Comparison of ENCODE assay signal across 19 cellular contexts in genomic region chr2:241225545-241225944, GRCh38.
"Had no signal": no experiment of that assay in that cellular context is flagged by ENCODE, and none has a peak within 500 bp of the region (broad histone marks: within the 10 kb centered on the region; RNA-seq: fewer than 3 reads in every experiment).

No MANE protein-coding gene starts in this region.

- H3K9me3 Mint-ChIP-seq: activated T-helper 17 cell treated with anti-CD3 and anti-CD28 coated beads, Interleukin-2, amount 50 U/mL, for 72 hours; stimulated activated naive CD8-positive, alpha-beta T cell treated with anti-CD3 and anti-CD28 coated beads, Interleukin-15, Interleukin-2, amounts not matched to agents 100 ng/mL and 50 ng/mL, for 24 hours had no signal

- H3K27ac Mint-ChIP-seq: stimulated activated naive CD8-positive, alpha-beta T cell treated with anti-CD3 and anti-CD28 coated beads, Interleukin-15, Interleukin-2, amounts not matched to agents 100 ng/mL and 50 ng/mL, for 24 hours had no signal

- ATAC-seq: activated T-helper 17 cell treated with anti-CD3 and anti-CD28 coated beads, Interleukin-2, amount 50 U/mL, for 72 hours; esophagus mucosa; naive thymus-derived CD4-positive, alpha-beta T cell had no signal

- H3K27me3 ChIP-seq: hepatocyte, neutrophil, testis had no signal

- DNase-seq: activated CD4-positive, alpha-beta T cell treated with anti-CD3 and anti-CD28 coated beads, Interleukin-2, amount 50 U/mL, for 48 hours; activated naive CD4-positive, alpha-beta T cell treated with Interleukin-2 at 50 U/mL for 16 hours; islet precursor cell; naive thymus-derived CD4-positive, alpha-beta T cell; SK-N-SH; small intestine; stimulated activated CD4-positive, alpha-beta T cell treated with anti-CD3 and anti-CD28 coated beads, Interleukin-4, amount 100 ng/mL, for 4 hours; stimulated activated CD8-positive, alpha-beta memory T cell treated with anti-CD3 and anti-CD28 coated beads, Interleukin-4, amount 100 ng/mL, for 48 hours; T-helper 1 cell; testis; WERI-Rb-1 had no signal

- FAIRE-seq: astrocyte, bronchial epithelial cell, colon, small intestine had no signal

- H3K4me3 Mint-ChIP-seq: activated T-helper 17 cell treated with anti-CD3 and anti-CD28 coated beads, Interleukin-2, amount 50 U/mL, for 72 hours; naive thymus-derived CD4-positive, alpha-beta T cell; stimulated activated naive CD8-positive, alpha-beta T cell treated with anti-CD3 and anti-CD28 coated beads, Interleukin-15, Interleukin-2, amounts not matched to agents 100 ng/mL and 50 ng/mL, for 24 hours had no signal

- H3K27ac ChIP-seq: hepatocyte, neutrophil, testis, WERI-Rb-1 had no signal

- H3K27me3 Mint-ChIP-seq: activated T-helper 17 cell treated with anti-CD3 and anti-CD28 coated beads, Interleukin-2, amount 50 U/mL, for 72 hours; naive thymus-derived CD4-positive, alpha-beta T cell; stimulated activated naive CD8-positive, alpha-beta T cell treated with anti-CD3 and anti-CD28 coated beads, Interleukin-15, Interleukin-2, amounts not matched to agents 100 ng/mL and 50 ng/mL, for 24 hours had no signal

- H3K4me3 ChIP-seq: hepatocyte, testis had no signal

- H3K9me3 ChIP-seq: neutrophil, SK-N-SH, testis had no signal
